ENCODE assay signal across 23 cellular contexts in genomic region chr3:137347817-137348368, GRCh38.
DNase-seq lines count a peak whose midpoint lies in the region; ATAC-seq and TF ChIP-seq lines count a peak whose summit lies in the region.
"Had no signal": no experiment of that assay in that cellular context is flagged by ENCODE, and none has a peak within 500 bp of the region (broad histone marks: within the 10 kb centered on the region; RNA-seq: fewer than 3 reads in every experiment).

No MANE protein-coding gene starts in this region.

- no peak for TF ChIP-seq CTCF in endodermal cell (conservative IDR thresholded peaks at IDR 0.05)
- no peak for TF ChIP-seq CTCF in foreskin keratinocyte (conservative IDR thresholded peaks at IDR 0.05)

- no peak overlapping the region for H3K18ac ChIP-seq in neuronal stem cell (ENCODE audit: low read length)

- no peak overlapping the region for H3K4ac ChIP-seq in neuronal stem cell (ENCODE audit: low read length)

- H3K4me2 ChIP-seq in neuronal stem cell (ENCODE audit: insufficient read depth, low read length, poor library complexity, severe bottlenecking) = no peak overlapping the region
- H3K4me2 ChIP-seq: PC-9 had no signal

- H3K4me1 ChIP-seq in endodermal cell (ENCODE audit: control insufficient read depth, insufficient read depth, low read length) (peaks cover 9% of the 10 kb centered on the region), neuronal stem cell (ENCODE audit: control insufficient read depth in 2 of 2, insufficient read depth in 1 of 2, low read depth in 1 of 2, low read length in 2 of 2) (peaks cover 0 to 8% of the 10 kb centered on the region in 2 donors), foreskin keratinocyte (no peaks in the 10 kb centered on the region)

- 33% methylated on average over 1 of the region's 1 CpG; no CpG with 5 or more reads in 1 of the 2 experiments for WGBS in endodermal cell (ENCODE audit: insufficient coverage in 1 of 2, insufficient read length in 1 of 2), 2 experiments
- no CpG with 5 or more reads among the region's 1 CpG for WGBS in neuronal stem cell (ENCODE audit: extremely low coverage in 2 of 2, insufficient read length in 2 of 2, insufficient replicate concordance in 1 of 2), 2 donors

- no peak overlapping the region for H3K27ac Mint-ChIP-seq in endodermal cell
- H3K27ac Mint-ChIP-seq: CD4-positive, alpha-beta memory T cell; T-cell had no signal

- H3K36me3 Mint-ChIP-seq in endodermal cell (ENCODE audit: low read depth) = no peaks in the 10 kb centered on the region
- H3K36me3 Mint-ChIP-seq: CD4-positive, alpha-beta memory T cell; T-cell had no signal

- no peak overlapping the region for H2BK5ac ChIP-seq in neuronal stem cell (ENCODE audit: low read length)

- no peak overlapping the region for H4K8ac ChIP-seq in neuronal stem cell (ENCODE audit: low read depth, low read length)

- no peak overlapping the region for H2BK15ac ChIP-seq in neuronal stem cell (ENCODE audit: low read length)

- no peak overlapping the region for H2AK5ac ChIP-seq in neuronal stem cell (ENCODE audit: low read depth, low read length)

- ATAC-seq in GM18907 (IDR thresholded peaks at IDR 0.05; ENCODE audit: unreplicated experiment) = peak; percentile 63
- peak; percentile 48 for ATAC-seq in HG02798 (IDR thresholded peaks at IDR 0.05; ENCODE audit: poor library complexity, unreplicated experiment)
- ATAC-seq in foreskin keratinocyte = no peak
- ATAC-seq in GM19467 (IDR thresholded peaks at IDR 0.05; ENCODE audit: unreplicated experiment) = no peak
- ATAC-seq: HCT116, T-cell had no signal

- H2BK12ac ChIP-seq in neuronal stem cell (ENCODE audit: low read length) = no peak overlapping the region

- H3K9me3 ChIP-seq in endodermal cell (ENCODE audit: control insufficient read depth, low read length) (no peaks in the 10 kb centered on the region), neuronal stem cell (replicated peaks in 1 of 2; ENCODE audit: control insufficient read depth in 2 of 2, insufficient read depth in 1 of 2, low read depth in 1 of 2, low read length in 2 of 2) (no peaks in the 10 kb centered on the region)

- H3K27ac ChIP-seq in endodermal cell (ENCODE audit: low read depth, low read length) = no peak overlapping the region
- peak overlapping the region; percentile 21 for H3K27ac ChIP-seq in neuronal stem cell (replicated peaks; ENCODE audit: low read length)
- no peak overlapping the region for H3K27ac ChIP-seq in foreskin keratinocyte
- H3K27ac ChIP-seq: PC-9 had no signal

- DNase-seq in endodermal cell (peak; percentile 37), neuronal stem cell (ENCODE audit: low spot score) (peak; percentile 55), foreskin keratinocyte (no peak)
- DNase-seq in activated CD4-positive, alpha-beta T cell treated with anti-CD3 and anti-CD28 coated beads, Interleukin-2, amount 50 U/mL, for 48 hours = no peak
- DNase-seq: C1 segment of cervical spinal cord; CD4-positive, alpha-beta memory T cell; COR-L47; GDM1; IMR-90; KG1; MG63; NCI-H1417; NCI-H1694; NCI-H2029 treated with DMSO at 0.1 percent for 48 hours; NCI-H446 treated with DMSO at 0.1 percent for 48 hours; NCI-H526 treated with DMSO at 0.1 percent for 48 hours; PC-9; Right ventricle myocardium superior; T-cell had no signal

- no peak overlapping the region for H3K23ac ChIP-seq in neuronal stem cell (ENCODE audit: low read depth, low read length, poor library complexity)

- H3K4me1 Mint-ChIP-seq in endodermal cell = peaks cover 17% of the 10 kb centered on the region
- H3K4me1 Mint-ChIP-seq: CD4-positive, alpha-beta memory T cell; T-cell had no signal

- no peak overlapping the region for H3K14ac ChIP-seq in neuronal stem cell (ENCODE audit: low read length)

- H3K36me3 ChIP-seq in endodermal cell (ENCODE audit: control insufficient read depth, insufficient read depth, low read length) (no peaks in the 10 kb centered on the region), neuronal stem cell (replicated peaks in 1 of 2; ENCODE audit: control insufficient read depth in 2 of 2, insufficient read depth in 2 of 2, low read length in 2 of 2) (no peaks in the 10 kb centered on the region)
- H3K36me3 ChIP-seq: MG63 had no signal

- no peak overlapping the region for H3K9ac ChIP-seq in endodermal cell (ENCODE audit: extremely low read depth, low read length, poor library complexity, severe bottlenecking)
- H3K9ac ChIP-seq in neuronal stem cell (ENCODE audit: low read depth, low read length, poor library complexity) = no peak overlapping the region

- no peaks in the 10 kb centered on the region for H3K79me1 ChIP-seq in neuronal stem cell (ENCODE audit: low read depth, low read length)

- H3K9me3 Mint-ChIP-seq in endodermal cell = peaks cover 1% of the 10 kb centered on the region

- peaks cover 83% of the 10 kb centered on the region for H3K27me3 Mint-ChIP-seq in endodermal cell (ENCODE audit: insufficient read depth)
- H3K27me3 Mint-ChIP-seq: CD4-positive, alpha-beta memory T cell; T-cell had no signal

- no peak overlapping the region for H2AFZ ChIP-seq in neuronal stem cell (ENCODE audit: low read length)
- H2AFZ ChIP-seq: PC-9 had no signal

- H3K27me3 ChIP-seq in endodermal cell (ENCODE audit: control insufficient read depth, insufficient read depth, low read length, poor library complexity, severe bottlenecking) = peaks cover 79% of the 10 kb centered on the region
- H3K27me3 ChIP-seq in neuronal stem cell (ENCODE audit: control insufficient read depth in 3 of 3, insufficient read depth in 3 of 3, low read depth in 1 of 3, low read length in 3 of 3) = no peaks in the 10 kb centered on the region
- no peaks in the 10 kb centered on the region for H3K27me3 ChIP-seq in foreskin keratinocyte
- H3K27me3 ChIP-seq: MG63 had no signal

- no peak overlapping the region for H3K4me3 Mint-ChIP-seq in endodermal cell
- H3K4me3 Mint-ChIP-seq: CD4-positive, alpha-beta memory T cell; T-cell had no signal

- H3K4me3 ChIP-seq in endodermal cell (ENCODE audit: low read length) (no peak overlapping the region), neuronal stem cell (ENCODE audit: low read length in 2 of 2) (no peak overlapping the region)
- H3K4me3 ChIP-seq: MG63, PC-9 had no signal

- H2BK120ac ChIP-seq in neuronal stem cell (ENCODE audit: low read depth, low read length) = no peak overlapping the region

- no peak overlapping the region for H4K91ac ChIP-seq in neuronal stem cell (ENCODE audit: low read depth, low read length, poor library complexity)

Comparison
In these comparisons a context has a peak if more than half of its experiments do, and no peak if none do; other contexts are left out.
1. ATAC-seq: peak in GM18907 (single experiment) and HG02798 (single experiment); none in foreskin keratinocyte (single experiment) and GM19467 (single experiment).
2. DNase-seq: peak in endodermal cell (single experiment) and neuronal stem cell (single experiment); none in activated CD4-positive, alpha-beta T cell treated with anti-CD3 and anti-CD28 coated beads, Interleukin-2, amount 50 U/mL, for 48 hours (0 of 2) and foreskin keratinocyte (0 of 2).